5 cellular contexts compared by ENCODE assay signal in the genomic region with DNA sequence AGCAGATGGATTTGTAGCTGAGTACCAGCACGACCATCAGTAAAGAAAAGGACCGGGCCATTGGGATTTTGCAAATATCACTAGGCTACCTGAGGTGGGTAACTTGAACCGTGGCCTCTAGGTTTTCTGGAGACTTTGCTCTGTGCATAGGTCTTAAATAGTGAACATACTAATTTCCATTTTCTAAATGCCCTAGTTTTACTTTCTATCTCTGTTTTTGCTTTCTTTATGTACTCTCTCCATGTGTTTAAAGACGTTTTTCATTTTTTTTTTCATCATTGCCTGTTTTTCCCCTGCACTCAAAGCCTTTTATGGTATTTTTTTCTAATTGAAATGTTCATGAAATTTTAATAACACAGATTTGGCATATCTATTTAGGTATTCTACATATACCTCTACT. TPM values are rescaled to one million over a fixed set of nuclear protein-coding genes. Genes with fewer than 3 reads are reported as not detected.
"Had no signal": no experiment of that assay in that cellular context is flagged by ENCODE, and none has a peak within 500 bp of the region (broad histone marks: within the 10 kb centered on the region; RNA-seq: fewer than 3 reads in every experiment).

IFNA7 (minus strand) TSS at position 101 of the 400 bp plus-strand sequence; CDS start at position 61, 40 bp downstream.

RNA-seq across cellular contexts. Expression of gene IFNA7, which starts in this region (rescaled TPM):
- total RNA-seq: HepG2, HT-29, HT1080, IMR-90, K562 had no signal
